Comparison of ENCODE assay signal across 8 cellular contexts in genomic region chr10:27223964-27224363, GRCh38. TPM values are rescaled to one million over a fixed set of nuclear protein-coding genes. Genes with fewer than 3 reads are reported as not detected.
DNase-seq lines count a peak whose midpoint lies in the region; ATAC-seq and TF ChIP-seq lines count a peak whose summit lies in the region.

No MANE protein-coding gene starts in this region.

- H3K4me3 ChIP-seq in cardiac muscle cell = no peak overlapping the region

- peaks cover 4 to 15% (median 8%) of the 10 kb centered on the region in 3 donors for H3K27me3 Mint-ChIP-seq in immature natural killer cell (ENCODE audit: low read depth in 3 of 3)

- DNase-seq in cardiac muscle cell (ENCODE audit: low read depth in 1 of 2, low spot score in 1 of 2) (peak; percentile 53 to 62), left ventricle myocardium superior (no peak), NCI-H69 (lab: John Stamatoyannopoulos, UW) (peak; percentile 35), immature natural killer cell (peak; percentile 31 to 41 (median 39)), GM19238 (ENCODE audit: insufficient read length, low spot score) (no peak), hippocampal formation (lab: John Stamatoyannopoulos, UW) (no peak)
- peak; percentile 41 for DNase-seq in activated naive CD4-positive, alpha-beta T cell treated with Interleukin-2 at 50 U/mL for 16 hours
- peak in 2 of 3 donors; percentile 18 to 25 for DNase-seq in stimulated activated CD4-positive, alpha-beta T cell treated with anti-CD3 and anti-CD28 coated beads, TNF-alpha, amount 100 ng/mL, for 48 hours (ENCODE audit: low read depth in 3 of 3)

- H3K27me3 ChIP-seq in cardiac muscle cell = no peaks in the 10 kb centered on the region

- ATAC-seq in left ventricle myocardium superior = no peak

- H3K4me1 ChIP-seq in cardiac muscle cell (ENCODE audit: low read depth) = no peaks in the 10 kb centered on the region

- no peaks in the 10 kb centered on the region for H3K9me3 ChIP-seq in cardiac muscle cell (ENCODE audit: low read depth)

- peaks cover 16 to 18% (median 18%) of the 10 kb centered on the region in 3 donors for H3K36me3 Mint-ChIP-seq in immature natural killer cell

- intact Hi-C loops in left ventricle myocardium superior (cut with micrococcal nuclease) = no loop called here

- peak overlapping the region; percentile 68 to 95 (median 79) for H3K4me3 Mint-ChIP-seq in immature natural killer cell

- peaks cover 49 to 59% of the 10 kb centered on the region in 2 donors for H3K4me1 Mint-ChIP-seq in immature natural killer cell

- peaks cover 38% of the 10 kb centered on the region for H3K36me3 ChIP-seq in cardiac muscle cell

- H3K27ac Mint-ChIP-seq in immature natural killer cell = peak overlapping the region; percentile 86 to 97 (median 94)

- H3K9me3 Mint-ChIP-seq in immature natural killer cell = no peaks in the 10 kb centered on the region

- H3K27ac ChIP-seq in cardiac muscle cell = no peak overlapping the region

- peak; percentile 60 for TF ChIP-seq CTCF in cardiac muscle cell (IDR thresholded peaks at IDR 0.05; ENCODE audit: low read depth, low read length)

RNA-seq across cellular contexts. Expression of gene ACBD5, which starts 16.6 kb away (rescaled TPM):
- 18.8 and 27.0 TPM in 2 replicates for total RNA-seq in cardiac muscle cell
- 17.8 and 26.1 TPM in 2 replicates for polyA plus RNA-seq in cardiac muscle cell
- total RNA-seq in left ventricle myocardium superior = 87.7 TPM
- 10 to 100 TPM; 18.4 to 31.5 (median 24.8) TPM for polyA plus RNA-seq in immature natural killer cell

Comparison
In these comparisons a context has a peak if more than half of its experiments do, and no peak if none do; other contexts are left out.
1. DNase-seq: peak in cardiac muscle cell (2 of 2), NCI-H69 (single experiment), activated naive CD4-positive, alpha-beta T cell treated with Interleukin-2 at 50 U/mL for 16 hours (single experiment), immature natural killer cell (3 of 3) and stimulated activated CD4-positive, alpha-beta T cell treated with anti-CD3 and anti-CD28 coated beads, TNF-alpha, amount 100 ng/mL, for 48 hours (2 of 3); none in left ventricle myocardium superior (single experiment), GM19238 (single experiment) and hippocampal formation (0 of 2).